ENCODE assay signal across 21 cellular contexts in the genomic region with DNA sequence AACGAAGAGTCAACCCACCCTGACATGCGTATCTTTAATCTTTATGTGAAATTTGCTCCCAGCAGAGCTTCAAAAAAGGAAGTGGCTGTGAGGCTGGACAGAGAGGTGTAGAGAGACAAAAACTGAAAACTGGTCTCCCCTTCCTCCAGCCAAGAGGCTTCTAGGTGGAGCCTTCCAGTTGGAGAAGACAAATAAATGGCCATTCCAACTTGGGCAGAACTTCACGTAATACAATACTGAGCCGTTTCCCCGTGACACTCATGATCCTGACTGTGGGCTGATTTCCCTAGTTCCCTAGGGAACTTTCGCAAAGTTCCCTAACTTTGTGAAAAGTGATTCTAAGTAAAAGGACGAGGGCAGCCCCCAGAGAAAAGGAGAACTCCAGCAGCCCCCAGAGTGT.
DNase-seq lines count a peak whose midpoint lies in the region; ATAC-seq and TF ChIP-seq lines count a peak whose summit lies in the region.
"Had no signal": no experiment of that assay in that cellular context is flagged by ENCODE, and none has a peak within 500 bp of the region (broad histone marks: within the 10 kb centered on the region; RNA-seq: fewer than 3 reads in every experiment).

No MANE protein-coding gene starts in this region.

- H3K27me3 ChIP-seq in skeletal muscle tissue (ENCODE audit: control insufficient read depth in 3 of 3, insufficient read depth in 3 of 3, low read length in 3 of 3) (no peaks in the 10 kb centered on the region), endodermal cell (ENCODE audit: control insufficient read depth, insufficient read depth, low read length, poor library complexity, severe bottlenecking) (no peaks in the 10 kb centered on the region)

- TF ChIP-seq CTCF in chondrocyte (IDR thresholded peaks at IDR 0.05) (no peak), nephron (IDR thresholded peaks at IDR 0.05; ENCODE audit: unreplicated experiment in 3 of 3) (no peak), endodermal cell (conservative IDR thresholded peaks at IDR 0.05) (no peak)

- 94 to 95% methylated on average over 6 to 7 of the region's 7 CpGs for WGBS in endodermal cell (ENCODE audit: insufficient coverage in 1 of 2, insufficient read length in 1 of 2), 2 experiments

- H3K4me3 ChIP-seq in skeletal muscle tissue (ENCODE audit: low read length in 3 of 3), result peak overlapping the region in 1 of 3 donors; percentile 23
- no peak overlapping the region for H3K4me3 ChIP-seq in endodermal cell (ENCODE audit: low read length)
- H3K4me3 ChIP-seq: GM23248 had no signal

- H3K9ac ChIP-seq in skeletal muscle tissue (ENCODE audit: low read depth in 1 of 3, low read length in 3 of 3) (peak overlapping the region in 1 of 3 donors; percentile 30), endodermal cell (ENCODE audit: extremely low read depth, low read length, poor library complexity, severe bottlenecking) (no peak overlapping the region)
- H3K9ac ChIP-seq: GM23248 had no signal

- in situ Hi-C loops in KBM-7 (cut with MboI; ENCODE audit: low pct_unique_long_range_greater_than_20kb, low sequenced_read_pairs), result no loop called here

- ATAC-seq in activated T-cell treated with anti-CD3 and anti-CD28 coated beads, Interleukin-2, amount 50 U/mL, for 4 hours, result no peak
- ATAC-seq: HCT116 had no signal

- H3K36me3 ChIP-seq in skeletal muscle tissue (ENCODE audit: control insufficient read depth in 3 of 3, insufficient read depth in 3 of 3, low read length in 3 of 3), result no peaks in the 10 kb centered on the region
- no peaks in the 10 kb centered on the region for H3K36me3 ChIP-seq in endodermal cell (ENCODE audit: control insufficient read depth, insufficient read depth, low read length)

- no peaks in the 10 kb centered on the region for H3K9me3 ChIP-seq in skeletal muscle tissue (ENCODE audit: control insufficient read depth in 3 of 3, low read length in 3 of 3)
- no peaks in the 10 kb centered on the region for H3K9me3 ChIP-seq in endodermal cell (ENCODE audit: control insufficient read depth, low read length)

- H3K4me3 Mint-ChIP-seq in chondrocyte (ENCODE audit: unreplicated experiment), result no peak overlapping the region
- no peak overlapping the region for H3K4me3 Mint-ChIP-seq in nephron
- H3K4me3 Mint-ChIP-seq in endodermal cell, result no peak overlapping the region
- no peak overlapping the region for H3K4me3 Mint-ChIP-seq in activated T-cell treated with anti-CD3 and anti-CD28 coated beads, Interleukin-2, amount 50 U/mL, for 4 hours
- H3K4me3 Mint-ChIP-seq: CD4-positive, CD25-positive, alpha-beta regulatory T cell; IgD-negative memory B cell had no signal

- H3K27ac Mint-ChIP-seq in chondrocyte (ENCODE audit: unreplicated experiment), result peak overlapping the region; percentile 76
- H3K27ac Mint-ChIP-seq in nephron, result peak overlapping the region; percentile 41 to 69 (median 62)
- H3K27ac Mint-ChIP-seq in endodermal cell, result no peak overlapping the region
- H3K27ac Mint-ChIP-seq: CD4-positive, CD25-positive, alpha-beta regulatory T cell; IgD-negative memory B cell had no signal

- H3K4me1 Mint-ChIP-seq in chondrocyte (ENCODE audit: low read depth), result peaks cover 70% of the 10 kb centered on the region
- H3K4me1 Mint-ChIP-seq in nephron, result peaks cover 24% of the 10 kb centered on the region
- H3K4me1 Mint-ChIP-seq in endodermal cell, result peaks cover 4% of the 10 kb centered on the region
- H3K4me1 Mint-ChIP-seq in activated T-cell treated with anti-CD3 and anti-CD28 coated beads, Interleukin-2, amount 50 U/mL, for 4 hours (ENCODE audit: low read depth), result no peaks in the 10 kb centered on the region
- H3K4me1 Mint-ChIP-seq: CD4-positive, CD25-positive, alpha-beta regulatory T cell; IgD-negative memory B cell had no signal

- H3K4me1 ChIP-seq in skeletal muscle tissue (ENCODE audit: control insufficient read depth in 3 of 3, insufficient read depth in 3 of 3, low read length in 3 of 3) (peaks cover 19 to 30% (median 20%) of the 10 kb centered on the region in 3 donors), endodermal cell (ENCODE audit: control insufficient read depth, insufficient read depth, low read length) (no peaks in the 10 kb centered on the region)

- peak overlapping the region; percentile 59 for H3K27ac ChIP-seq in skeletal muscle tissue (ENCODE audit: low read depth, low read length)
- H3K27ac ChIP-seq in endodermal cell (ENCODE audit: low read depth, low read length), result no peak overlapping the region
- H3K27ac ChIP-seq: GM23248, RWPE1 had no signal

- H3K27me3 Mint-ChIP-seq in chondrocyte (ENCODE audit: low read depth) (no peaks in the 10 kb centered on the region), nephron (ENCODE audit: low read depth) (peaks cover 4% of the 10 kb centered on the region), endodermal cell (ENCODE audit: insufficient read depth) (peaks cover 1% of the 10 kb centered on the region)
- H3K27me3 Mint-ChIP-seq in activated T-cell treated with anti-CD3 and anti-CD28 coated beads, Interleukin-2, amount 50 U/mL, for 4 hours (ENCODE audit: low read depth), result no peaks in the 10 kb centered on the region
- H3K27me3 Mint-ChIP-seq: CD4-positive, CD25-positive, alpha-beta regulatory T cell; IgD-negative memory B cell had no signal

- H3K36me3 Mint-ChIP-seq in chondrocyte (ENCODE audit: low read depth) (peaks cover 18% of the 10 kb centered on the region), nephron (ENCODE audit: low read depth) (peaks cover 13% of the 10 kb centered on the region), endodermal cell (ENCODE audit: low read depth) (no peaks in the 10 kb centered on the region)
- no peaks in the 10 kb centered on the region for H3K36me3 Mint-ChIP-seq in activated T-cell treated with anti-CD3 and anti-CD28 coated beads, Interleukin-2, amount 50 U/mL, for 4 hours (ENCODE audit: insufficient read depth)
- H3K36me3 Mint-ChIP-seq: CD4-positive, CD25-positive, alpha-beta regulatory T cell had no signal

- DNase-seq in KBM-7, result peak; percentile 34
- no peak for DNase-seq in chondrocyte (ENCODE audit: low spot score)
- DNase-seq in stimulated activated CD4-positive, alpha-beta T cell treated with anti-CD3 and anti-CD28 coated beads, Interleukin-2, amount 100 ng/mL, for 48 hours, result no peak
- no peak for DNase-seq in endodermal cell
- no peak for DNase-seq in activated T-cell treated with anti-CD3 and anti-CD28 coated beads, Interleukin-2, amount 50 U/mL, for 4 hours
- DNase-seq in A172 (ENCODE audit: low spot score), result no peak
- DNase-seq: AML-193; Calu3; CD4-positive, CD25-positive, alpha-beta regulatory T cell; DMS79; GM23248; NCI-H1092; NCI-H226; NCI-H526; NK-92 treated with Interleukin-12 subunit alpha and Interleukin-12 subunit beta, amount 100 ng/mL, for 24 hours; OCI-M1 had no signal

- H3K9me3 Mint-ChIP-seq in chondrocyte (ENCODE audit: low read depth) (no peaks in the 10 kb centered on the region), nephron (no peaks in the 10 kb centered on the region), endodermal cell (no peaks in the 10 kb centered on the region)
- H3K9me3 Mint-ChIP-seq in activated T-cell treated with anti-CD3 and anti-CD28 coated beads, Interleukin-2, amount 50 U/mL, for 4 hours, result no peaks in the 10 kb centered on the region
- H3K9me3 Mint-ChIP-seq: CD4-positive, CD25-positive, alpha-beta regulatory T cell; IgD-negative memory B cell had no signal
